ENCODE assay signal across 19 cellular contexts in genomic region chr5:2013301-2014057, GRCh38.
"Had no signal": no experiment of that assay in that cellular context is flagged by ENCODE, and none has a peak within 500 bp of the region (broad histone marks: within the 10 kb centered on the region; RNA-seq: fewer than 3 reads in every experiment).

No MANE protein-coding gene starts in this region.

- H3K9me3 Mint-ChIP-seq: activated naive CD4-positive, alpha-beta T cell treated with anti-CD3 and anti-CD28 coated beads, Interleukin-2, amount 50 U/mL, for 72 hours; activated T-cell treated with anti-CD3 and anti-CD28 coated beads, Interleukin-2, amount 50 U/mL, for 4 hours; neural progenitor cell; stimulated activated naive B cell treated with anti-CD40 and anti-IgM and Interleukin-4, amounts not matched to agents 10 μg/mL and 1 μg/mL and 100 μg/mL, for 72 hours; T-helper 2 cell treated with Interferon-gamma antibody and Interleukin-4, amounts not matched to agents 5 μg/mL and 100 μg/mL, for 36 hours had no signal

- H3K36me3 Mint-ChIP-seq: activated naive CD4-positive, alpha-beta T cell treated with anti-CD3 and anti-CD28 coated beads, Interleukin-2, amount 50 U/mL, for 72 hours; neural progenitor cell; stimulated activated naive B cell treated with anti-CD40 and anti-IgM and Interleukin-4, amounts not matched to agents 10 μg/mL and 1 μg/mL and 100 μg/mL, for 72 hours had no signal

- H3K27me3 ChIP-seq: body of pancreas, transverse colon had no signal

- H3K4me1 ChIP-seq: body of pancreas, neural progenitor cell, transverse colon had no signal

- H3K27me3 Mint-ChIP-seq: stimulated activated naive B cell treated with anti-CD40 and anti-IgM and Interleukin-4, amounts not matched to agents 10 μg/mL and 1 μg/mL and 100 μg/mL, for 72 hours had no signal

- H3K9me3 ChIP-seq: body of pancreas, transverse colon had no signal

- H3K4me2 ChIP-seq: neural progenitor cell, smooth muscle cell had no signal

- H3K9ac ChIP-seq: neural progenitor cell had no signal

- ATAC-seq: activated naive CD4-positive, alpha-beta T cell treated with anti-CD3 and anti-CD28 coated beads, Interleukin-2, amount 50 U/mL, for 72 hours; activated T-cell treated with anti-CD3 and anti-CD28 coated beads, Interleukin-2, amount 50 U/mL, for 4 hours; body of pancreas; esophagus mucosa; left lobe of liver; stimulated activated naive B cell treated with anti-CD40 and anti-IgM and Interleukin-4, amounts not matched to agents 10 μg/mL and 1 μg/mL and 100 μg/mL, for 72 hours had no signal

- DNase-seq: activated CD4-positive, alpha-beta T cell treated with anti-CD3 and anti-CD28 coated beads, Interleukin-2, amount 50 U/mL, for 4 hours; activated CD4-positive, CD25-positive, alpha-beta regulatory T cell treated with anti-CD3 and anti-CD28 coated beads, Interleukin-2, amount 50 U/mL, for 72 hours; activated effector memory CD4-positive, alpha-beta T cell treated with anti-CD3 and anti-CD28 coated beads, Interleukin-2, amount 50 U/mL, for 16 hours; activated T-cell treated with anti-CD3 and anti-CD28 coated beads, Interleukin-2, amount 50 U/mL, for 4 hours; amniotic stem cell; body of pancreas; cerebellar nuclear complex; glutamatergic neuron; mesendoderm; stimulated activated naive B cell treated with anti-CD40 and anti-IgM and Interleukin-4, amounts not matched to agents 10 μg/mL and 1 μg/mL and 100 μg/mL, for 72 hours; substantia nigra; transverse colon had no signal

- H3K27ac Mint-ChIP-seq: activated naive CD4-positive, alpha-beta T cell treated with anti-CD3 and anti-CD28 coated beads, Interleukin-2, amount 50 U/mL, for 72 hours; neural progenitor cell; stimulated activated naive B cell treated with anti-CD40 and anti-IgM and Interleukin-4, amounts not matched to agents 10 μg/mL and 1 μg/mL and 100 μg/mL, for 72 hours; T-helper 2 cell treated with Interferon-gamma antibody and Interleukin-4, amounts not matched to agents 5 μg/mL and 100 μg/mL, for 36 hours had no signal

- H3K27ac ChIP-seq: body of pancreas, neural progenitor cell, transverse colon had no signal

- H3K4me3 Mint-ChIP-seq: activated T-cell treated with anti-CD3 and anti-CD28 coated beads, Interleukin-2, amount 50 U/mL, for 4 hours; neural progenitor cell; stimulated activated naive B cell treated with anti-CD40 and anti-IgM and Interleukin-4, amounts not matched to agents 10 μg/mL and 1 μg/mL and 100 μg/mL, for 72 hours; T-helper 2 cell treated with Interferon-gamma antibody and Interleukin-4, amounts not matched to agents 5 μg/mL and 100 μg/mL, for 36 hours had no signal

- H3K4me1 Mint-ChIP-seq: stimulated activated naive B cell treated with anti-CD40 and anti-IgM and Interleukin-4, amounts not matched to agents 10 μg/mL and 1 μg/mL and 100 μg/mL, for 72 hours had no signal

- H3K36me3 ChIP-seq: neural progenitor cell, transverse colon had no signal

- FAIRE-seq: endometrium had no signal

- H2AFZ ChIP-seq: neural progenitor cell had no signal

- H3K4me3 ChIP-seq: body of pancreas, neural progenitor cell, smooth muscle cell, transverse colon had no signal
